Comparison of ENCODE assay signal across 2 cellular contexts in the genomic region with DNA sequence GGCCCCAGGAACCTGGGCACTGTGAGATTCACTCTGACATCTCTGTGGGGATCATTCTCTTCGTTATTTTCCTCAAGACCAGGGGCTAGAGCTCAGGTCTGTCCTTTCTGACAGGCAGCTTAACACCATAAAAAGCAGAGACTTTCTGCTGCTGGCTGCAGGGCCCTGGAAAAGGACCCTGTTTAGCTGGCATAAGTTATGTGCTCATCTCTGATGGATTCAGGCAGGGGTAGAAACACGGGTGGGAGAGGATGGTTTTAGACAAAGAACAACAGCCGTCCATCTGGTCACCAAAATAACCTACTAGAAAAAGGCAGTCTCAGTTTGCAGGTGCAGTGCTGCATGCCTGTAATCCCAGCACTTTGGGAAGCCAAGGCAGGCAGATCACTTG.
TF ChIP-seq lines count a peak whose summit lies in the region.

No MANE protein-coding gene starts in this region.

TF ChIP-seq in HEK293, 187 proteins besides CTCF, POLR2A, EP300 and RAD21:
- no peak for TF ChIP-seq GLIS2 (tag by site-specific recombination; IDR thresholded peaks at IDR 0.05)
- no peak for TF ChIP-seq ZFP37 (tag by site-specific recombination; IDR thresholded peaks at IDR 0.05)
- TF ChIP-seq ZNF292 (tag by site-specific recombination; IDR thresholded peaks at IDR 0.05; ENCODE audit: borderline replicate concordance, low read depth), result no peak
- no peak for TF ChIP-seq ZNF214 (tag by site-specific recombination; IDR thresholded peaks at IDR 0.05; ENCODE audit: borderline replicate concordance)
- TF ChIP-seq HOXA7 (CRISPR knock-in tag; IDR thresholded peaks at IDR 0.05; ENCODE audit: borderline replicate concordance), result no peak
- no peak for TF ChIP-seq ZNF623 (tag by site-specific recombination; IDR thresholded peaks at IDR 0.05)
- TF ChIP-seq, protein P1, sequence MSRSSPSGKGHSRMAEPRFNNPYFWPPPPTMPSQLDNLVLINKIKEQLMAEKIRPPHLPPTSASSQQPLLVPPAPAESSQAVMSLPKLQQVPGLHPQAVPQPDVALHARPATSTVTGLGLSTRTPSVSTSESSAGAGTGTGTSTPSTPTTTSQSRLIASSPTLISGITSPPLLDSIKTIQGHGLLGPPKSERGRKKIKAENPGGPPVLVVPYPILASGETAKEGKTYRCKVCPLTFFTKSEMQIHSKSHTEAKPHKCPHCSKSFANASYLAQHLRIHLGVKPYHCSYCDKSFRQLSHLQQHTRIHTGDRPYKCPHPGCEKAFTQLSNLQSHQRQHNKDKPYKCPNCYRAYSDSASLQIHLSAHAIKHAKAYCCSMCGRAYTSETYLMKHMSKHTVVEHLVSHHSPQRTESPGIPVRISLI (tag by site-specific recombination; IDR thresholded peaks at IDR 0.05), result no peak
- TF ChIP-seq ZNF138 (tag by site-specific recombination; IDR thresholded peaks at IDR 0.05; ENCODE audit: borderline replicate concordance), result no peak
- peak; percentile 26; the same call in 1 of the 2 replicates for TF ChIP-seq ZBTB17 (tag by site-specific recombination; IDR thresholded peaks at IDR 0.05)
- peak; percentile 86 for TF ChIP-seq ZNF335 (tag by site-specific recombination; conservative IDR thresholded peaks at IDR 0.05)
- TF ChIP-seq ZFHX2 (tag by site-specific recombination; conservative IDR thresholded peaks at IDR 0.05), result no peak
- TF ChIP-seq ZNF311 (tag by site-specific recombination; IDR thresholded peaks at IDR 0.05; ENCODE audit: borderline replicate concordance), result no peak
- TF ChIP-seq, protein P2, sequence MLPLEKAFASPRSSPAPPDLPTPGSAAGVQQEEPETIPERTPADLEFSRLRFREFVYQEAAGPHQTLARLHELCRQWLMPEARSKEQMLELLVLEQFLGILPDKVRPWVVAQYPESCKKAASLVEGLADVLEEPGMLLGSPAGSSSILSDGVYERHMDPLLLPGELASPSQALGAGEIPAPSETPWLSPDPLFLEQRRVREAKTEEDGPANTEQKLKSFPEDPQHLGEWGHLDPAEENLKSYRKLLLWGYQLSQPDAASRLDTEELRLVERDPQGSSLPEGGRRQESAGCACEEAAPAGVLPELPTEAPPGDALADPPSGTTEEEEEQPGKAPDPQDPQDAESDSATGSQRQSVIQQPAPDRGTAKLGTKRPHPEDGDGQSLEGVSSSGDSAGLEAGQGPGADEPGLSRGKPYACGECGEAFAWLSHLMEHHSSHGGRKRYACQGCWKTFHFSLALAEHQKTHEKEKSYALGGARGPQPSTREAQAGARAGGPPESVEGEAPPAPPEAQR (tag by site-specific recombination; IDR thresholded peaks at IDR 0.05), result no peak
- no peak for TF ChIP-seq ZNF791 (tag by site-specific recombination; IDR thresholded peaks at IDR 0.05)

TF ChIP-seq in K562, 482 proteins besides CTCF, POLR2A, EP300 and RAD21:
- TF ChIP-seq, protein P3, sequence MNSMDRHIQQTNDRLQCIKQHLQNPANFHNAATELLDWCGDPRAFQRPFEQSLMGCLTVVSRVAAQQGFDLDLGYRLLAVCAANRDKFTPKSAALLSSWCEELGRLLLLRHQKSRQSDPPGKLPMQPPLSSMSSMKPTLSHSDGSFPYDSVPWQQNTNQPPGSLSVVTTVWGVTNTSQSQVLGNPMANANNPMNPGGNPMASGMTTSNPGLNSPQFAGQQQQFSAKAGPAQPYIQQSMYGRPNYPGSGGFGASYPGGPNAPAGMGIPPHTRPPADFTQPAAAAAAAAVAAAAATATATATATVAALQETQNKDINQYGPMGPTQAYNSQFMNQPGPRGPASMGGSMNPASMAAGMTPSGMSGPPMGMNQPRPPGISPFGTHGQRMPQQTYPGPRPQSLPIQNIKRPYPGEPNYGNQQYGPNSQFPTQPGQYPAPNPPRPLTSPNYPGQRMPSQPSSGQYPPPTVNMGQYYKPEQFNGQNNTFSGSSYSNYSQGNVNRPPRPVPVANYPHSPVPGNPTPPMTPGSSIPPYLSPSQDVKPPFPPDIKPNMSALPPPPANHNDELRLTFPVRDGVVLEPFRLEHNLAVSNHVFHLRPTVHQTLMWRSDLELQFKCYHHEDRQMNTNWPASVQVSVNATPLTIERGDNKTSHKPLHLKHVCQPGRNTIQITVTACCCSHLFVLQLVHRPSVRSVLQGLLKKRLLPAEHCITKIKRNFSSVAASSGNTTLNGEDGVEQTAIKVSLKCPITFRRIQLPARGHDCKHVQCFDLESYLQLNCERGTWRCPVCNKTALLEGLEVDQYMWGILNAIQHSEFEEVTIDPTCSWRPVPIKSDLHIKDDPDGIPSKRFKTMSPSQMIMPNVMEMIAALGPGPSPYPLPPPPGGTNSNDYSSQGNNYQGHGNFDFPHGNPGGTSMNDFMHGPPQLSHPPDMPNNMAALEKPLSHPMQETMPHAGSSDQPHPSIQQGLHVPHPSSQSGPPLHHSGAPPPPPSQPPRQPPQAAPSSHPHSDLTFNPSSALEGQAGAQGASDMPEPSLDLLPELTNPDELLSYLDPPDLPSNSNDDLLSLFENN (IDR thresholded peaks at IDR 0.05; ENCODE audit: low read depth in 2 of 2, low read length in 2 of 2), result no peak
- TF ChIP-seq CEBPB (tag; IDR thresholded peaks at IDR 0.05), result peak; percentile 45
